33 cellular contexts compared by ENCODE assay signal in the genomic region with DNA sequence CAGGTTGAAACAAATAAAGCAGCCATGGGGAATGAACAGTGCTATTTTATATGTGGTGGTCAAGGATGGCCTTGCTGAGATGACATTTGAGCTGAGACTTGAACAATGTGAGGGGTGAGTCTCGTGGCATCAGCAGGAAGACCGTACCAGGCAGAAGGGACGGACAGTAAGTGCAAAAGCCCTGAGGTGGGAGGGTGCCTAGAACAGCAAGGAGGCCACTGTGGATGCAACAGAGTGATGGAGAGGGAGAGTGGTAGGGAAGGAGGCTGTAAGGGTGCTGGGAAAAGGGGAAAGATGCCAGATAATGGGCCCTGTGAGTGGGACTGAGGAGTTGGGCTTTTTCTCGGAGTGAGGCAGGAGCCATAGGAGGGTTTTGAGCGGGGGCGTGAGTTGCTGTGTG. TPM values are rescaled to one million over a fixed set of nuclear protein-coding genes. Genes with fewer than 3 reads are reported as not detected.
"Had no signal": no experiment of that assay in that cellular context is flagged by ENCODE, and none has a peak within 500 bp of the region (broad histone marks: within the 10 kb centered on the region; RNA-seq: fewer than 3 reads in every experiment).

No MANE protein-coding gene starts in this region.

- H3K9me3 Mint-ChIP-seq: activated B cell treated with CpG ODN at 0.5 μM for 24 hours; activated CD4-positive, alpha-beta memory T cell treated with anti-CD3 and anti-CD28 coated beads for 36 hours; activated CD4-positive, alpha-beta T cell treated with anti-CD3 and anti-CD28 coated beads, Interleukin-2, amount 10 ng/mL, durations not matched to agents 24 days and 14 days; activated CD8-positive, alpha-beta T cell treated with anti-CD3 and anti-CD28 coated beads for 36 hours; activated naive CD4-positive, alpha-beta T cell treated with anti-CD3 and anti-CD28 coated beads, Interleukin-2, amount 10 ng/mL, durations not matched to agents 7 days and 5 days; activated naive CD4-positive, alpha-beta T cell treated with anti-CD3 and anti-CD28 coated beads, Interleukin-2, amount 50 U/mL, for 24 hours; activated naive CD8-positive, alpha-beta T cell treated with anti-CD3 and anti-CD28 coated beads, Interleukin-2, amount 10 ng/mL, durations not matched to agents 7 days and 5 days; activated naive CD8-positive, alpha-beta T cell treated with anti-CD3 and anti-CD28 coated beads, Interleukin-2, amount 50 U/mL, for 24 hours; activated T-helper 2 cell treated with anti-CD3 and anti-CD28 coated beads, Interferon-gamma antibody, Interleukin-2, Interleukin-4, amounts not matched to agents 10 μg/mL and 5 μg/mL and 100 μg/mL, durations not matched to agents 14 hours and 24 hours and 36 hours; brain; T-helper 1 cell treated with Interleukin-12 subunit alpha and Interleukin-12 subunit beta and Interleukin-4 antibody, amounts not matched to agents 30 μg/mL and 1 μg/mL, for 36 hours; T-helper 2 cell treated with Interferon-gamma antibody and Interleukin-4, amounts not matched to agents 5 μg/mL and 100 μg/mL, for 36 hours had no signal

- H3K4me3 ChIP-seq: ascending aorta had no signal

- H3K36me3 ChIP-seq: ascending aorta had no signal

- H3K27ac Mint-ChIP-seq: activated B cell treated with CpG ODN at 0.5 μM for 24 hours; activated CD4-positive, alpha-beta memory T cell treated with anti-CD3 and anti-CD28 coated beads for 36 hours; activated CD4-positive, alpha-beta T cell treated with anti-CD3 and anti-CD28 coated beads, Interleukin-2, amount 10 ng/mL, durations not matched to agents 24 days and 14 days; activated CD8-positive, alpha-beta T cell treated with anti-CD3 and anti-CD28 coated beads for 36 hours; activated naive CD4-positive, alpha-beta T cell treated with anti-CD3 and anti-CD28 coated beads, Interleukin-2, amount 10 ng/mL, durations not matched to agents 7 days and 5 days; activated naive CD4-positive, alpha-beta T cell treated with anti-CD3 and anti-CD28 coated beads, Interleukin-2, amount 50 U/mL, for 24 hours; activated naive CD8-positive, alpha-beta T cell; activated naive CD8-positive, alpha-beta T cell treated with anti-CD3 and anti-CD28 coated beads, Interleukin-2, amount 10 ng/mL, durations not matched to agents 7 days and 5 days; activated naive CD8-positive, alpha-beta T cell treated with anti-CD3 and anti-CD28 coated beads, Interleukin-2, amount 50 U/mL, for 24 hours; activated T-helper 2 cell treated with anti-CD3 and anti-CD28 coated beads, Interferon-gamma antibody, Interleukin-2, Interleukin-4, amounts not matched to agents 10 μg/mL and 5 μg/mL and 100 μg/mL, durations not matched to agents 14 hours and 24 hours and 36 hours; brain; T-helper 1 cell treated with Interleukin-12 subunit alpha and Interleukin-12 subunit beta and Interleukin-4 antibody, amounts not matched to agents 30 μg/mL and 1 μg/mL, for 36 hours; T-helper 2 cell treated with Interferon-gamma antibody and Interleukin-4, amounts not matched to agents 5 μg/mL and 100 μg/mL, for 36 hours had no signal

- H3K27me3 ChIP-seq: ascending aorta had no signal

- H3K4me3 Mint-ChIP-seq: activated B cell treated with CpG ODN at 0.5 μM for 24 hours; activated CD4-positive, alpha-beta memory T cell treated with anti-CD3 and anti-CD28 coated beads for 36 hours; activated CD4-positive, alpha-beta T cell treated with anti-CD3 and anti-CD28 coated beads, Interleukin-2, amount 10 ng/mL, durations not matched to agents 24 days and 14 days; activated CD8-positive, alpha-beta T cell treated with anti-CD3 and anti-CD28 coated beads for 36 hours; activated naive CD4-positive, alpha-beta T cell treated with anti-CD3 and anti-CD28 coated beads, Interleukin-2, amount 10 ng/mL, durations not matched to agents 7 days and 5 days; activated naive CD4-positive, alpha-beta T cell treated with anti-CD3 and anti-CD28 coated beads, Interleukin-2, amount 50 U/mL, for 24 hours; activated naive CD8-positive, alpha-beta T cell; activated naive CD8-positive, alpha-beta T cell treated with anti-CD3 and anti-CD28 coated beads, Interleukin-2, amount 10 ng/mL, durations not matched to agents 7 days and 5 days; activated naive CD8-positive, alpha-beta T cell treated with anti-CD3 and anti-CD28 coated beads, Interleukin-2, amount 50 U/mL, for 24 hours; brain; T-helper 1 cell treated with Interleukin-12 subunit alpha and Interleukin-12 subunit beta and Interleukin-4 antibody, amounts not matched to agents 30 μg/mL and 1 μg/mL, for 36 hours; T-helper 2 cell treated with Interferon-gamma antibody and Interleukin-4, amounts not matched to agents 5 μg/mL and 100 μg/mL, for 36 hours had no signal

- H3K9me3 ChIP-seq: ascending aorta had no signal

- H3K27me3 Mint-ChIP-seq: brain had no signal

- ATAC-seq: activated CD8-positive, alpha-beta T cell treated with anti-CD3 and anti-CD28 coated beads for 36 hours; activated naive CD8-positive, alpha-beta T cell treated with anti-CD3 and anti-CD28 coated beads, Interleukin-2, amount 50 U/mL, for 24 hours had no signal

- H3K27ac ChIP-seq: ascending aorta, VCaP had no signal

- H3K4me1 ChIP-seq: ascending aorta had no signal

- H3K4me1 Mint-ChIP-seq: activated B cell treated with CpG ODN at 0.5 μM for 24 hours; activated CD4-positive, alpha-beta T cell treated with anti-CD3 and anti-CD28 coated beads, Interleukin-2, amount 10 ng/mL, durations not matched to agents 24 days and 14 days; activated naive CD4-positive, alpha-beta T cell treated with anti-CD3 and anti-CD28 coated beads, Interleukin-2, amount 10 ng/mL, durations not matched to agents 7 days and 5 days; activated naive CD4-positive, alpha-beta T cell treated with anti-CD3 and anti-CD28 coated beads, Interleukin-2, amount 50 U/mL, for 24 hours; activated naive CD8-positive, alpha-beta T cell treated with anti-CD3 and anti-CD28 coated beads, Interleukin-2, amount 50 U/mL, for 24 hours had no signal

- DNase-seq: activated B cell treated with CpG ODN at 0.5 μM for 24 hours; activated CD4-positive, alpha-beta memory T cell treated with anti-CD3 and anti-CD28 coated beads for 36 hours; activated CD4-positive, alpha-beta T cell treated with anti-CD3 and anti-CD28 coated beads for 4 hours; activated CD4-positive, alpha-beta T cell treated with anti-CD3 and anti-CD28 coated beads, Interleukin-2, amount 10 ng/mL, durations not matched to agents 24 days and 14 days; activated CD4-positive, alpha-beta T cell treated with anti-CD3 and anti-CD28 coated beads, Interleukin-2, amount 50 U/mL, for 1 hour; activated CD4-positive, alpha-beta T cell treated with anti-CD3 and anti-CD28 coated beads, Interleukin-2, amount 50 U/mL, for 4 hours; activated CD4-positive, CD25-positive, alpha-beta regulatory T cell treated with anti-CD3 and anti-CD28 coated beads, Interleukin-2, amount 50 U/mL, for 72 hours; activated CD8-positive, alpha-beta memory T cell treated with anti-CD3 and anti-CD28 coated beads, Interleukin-2, amount 50 U/mL, for 4 hours; activated CD8-positive, alpha-beta T cell treated with anti-CD3 and anti-CD28 coated beads for 36 hours; activated effector memory CD4-positive, alpha-beta T cell treated with Interleukin-2 at 50 U/mL for 16 hours; activated gamma-delta T cell; activated naive CD4-positive, alpha-beta T cell treated with anti-CD3 and anti-CD28 coated beads, Interleukin-2, amount 10 ng/mL, durations not matched to agents 7 days and 5 days; activated naive CD4-positive, alpha-beta T cell treated with Interleukin-2 at 50 U/mL for 16 hours; activated naive CD8-positive, alpha-beta T cell treated with anti-CD3 and anti-CD28 coated beads, Interleukin-2, amount 10 ng/mL, durations not matched to agents 7 days and 5 days; activated naive CD8-positive, alpha-beta T cell treated with anti-CD3 and anti-CD28 coated beads, Interleukin-2, amount 50 U/mL, for 24 hours; activated T-cell treated with anti-CD3 and anti-CD28 coated beads for 4 hours; activated T-cell treated with anti-CD3 and anti-CD28 coated beads, Interleukin-2, amount 50 U/mL, for 1 hour; activated T-cell treated with anti-CD3 and anti-CD28 coated beads, Interleukin-2, amount 50 U/mL, for 48 hours; amygdala; anterior cingulate cortex; central memory CD4-positive, alpha-beta T cell; T-helper 1 cell; T-helper 2 cell; T-helper 9 cell had no signal

- H3K36me3 Mint-ChIP-seq: activated CD4-positive, alpha-beta memory T cell treated with anti-CD3 and anti-CD28 coated beads for 36 hours; activated naive CD4-positive, alpha-beta T cell treated with anti-CD3 and anti-CD28 coated beads, Interleukin-2, amount 10 ng/mL, durations not matched to agents 7 days and 5 days; activated naive CD4-positive, alpha-beta T cell treated with anti-CD3 and anti-CD28 coated beads, Interleukin-2, amount 50 U/mL, for 24 hours; activated naive CD8-positive, alpha-beta T cell; activated naive CD8-positive, alpha-beta T cell treated with anti-CD3 and anti-CD28 coated beads, Interleukin-2, amount 10 ng/mL, durations not matched to agents 7 days and 5 days had no signal

RNA-seq across cellular contexts. Expression of gene KCNB1, which starts 11.5 kb away (rescaled TPM):
- total RNA-seq: activated B cell treated with CpG ODN at 0.5 μM for 24 hours; activated CD4-positive, alpha-beta memory T cell treated with anti-CD3 and anti-CD28 coated beads for 36 hours; activated CD8-positive, alpha-beta memory T cell treated with anti-CD3 and anti-CD28 coated beads for 36 hours; activated CD8-positive, alpha-beta T cell treated with anti-CD3 and anti-CD28 coated beads for 36 hours; ascending aorta had no signal
